Comparison of ENCODE assay signal across 8 cellular contexts in genomic region chr20:219290-220115, GRCh38. TPM values are rescaled to one million over a fixed set of nuclear protein-coding genes. Genes with fewer than 3 reads are reported as not detected.
DNase-seq lines count a peak whose midpoint lies in the region; ATAC-seq lines count a peak whose summit lies in the region.

No MANE protein-coding gene starts in this region.

- H3K9me3 Mint-ChIP-seq in activated T-helper 17 cell treated with anti-CD3 and anti-CD28 coated beads, Interleukin-2, amount 50 U/mL, for 72 hours, result no peaks in the 10 kb centered on the region

- no peak overlapping the region for H3K4me3 Mint-ChIP-seq in activated T-helper 17 cell treated with anti-CD3 and anti-CD28 coated beads, Interleukin-2, amount 50 U/mL, for 72 hours

- peaks cover 39% of the 10 kb centered on the region for H3K27me3 Mint-ChIP-seq in activated T-helper 17 cell treated with anti-CD3 and anti-CD28 coated beads, Interleukin-2, amount 50 U/mL, for 72 hours

- peak; percentile 44 for DNase-seq in DMS114 treated with DMSO at 0.1 percent for 48 hours (lab: John Stamatoyannopoulos, UW; ENCODE audit: unreplicated experiment)
- DNase-seq in KBM-7, result peak; percentile 58
- peak; percentile 15 for DNase-seq in UCSD-AML1 (lab: John Stamatoyannopoulos, UW; ENCODE audit: unreplicated experiment)
- no peak for DNase-seq in left lobe of liver (ENCODE audit: low spot score)
- no peak for DNase-seq in GM19240 (ENCODE audit: insufficient read length, low spot score)
- no peak for DNase-seq in stimulated activated CD4-positive, alpha-beta T cell treated with anti-CD3 and anti-CD28 coated beads, Interleukin-12 subunit alpha, Interleukin-12 subunit beta, amount 100 ng/mL, for 4 hours

- ATAC-seq in left lobe of liver (peak; percentile 71), HG03135 (IDR thresholded peaks at IDR 0.05; ENCODE audit: unreplicated experiment) (no peak)
- ATAC-seq in activated T-helper 17 cell treated with anti-CD3 and anti-CD28 coated beads, Interleukin-2, amount 50 U/mL, for 72 hours (replicated peaks), result no peak

- H3K27ac Mint-ChIP-seq in activated T-helper 17 cell treated with anti-CD3 and anti-CD28 coated beads, Interleukin-2, amount 50 U/mL, for 72 hours, result no peak overlapping the region

- in situ Hi-C loops in KBM-7 (cut with MboI; ENCODE audit: low pct_unique_long_range_greater_than_20kb, low sequenced_read_pairs), result no loop called here

- no peaks in the 10 kb centered on the region for H3K4me1 Mint-ChIP-seq in activated T-helper 17 cell treated with anti-CD3 and anti-CD28 coated beads, Interleukin-2, amount 50 U/mL, for 72 hours

- H3K36me3 Mint-ChIP-seq in activated T-helper 17 cell treated with anti-CD3 and anti-CD28 coated beads, Interleukin-2, amount 50 U/mL, for 72 hours (ENCODE audit: low read depth), result no peaks in the 10 kb centered on the region

RNA-seq across cellular contexts. Expression of gene DEFB129, which starts 7.6 kb away (rescaled TPM):
- not detected for total RNA-seq in left lobe of liver
- not detected for total RNA-seq in activated T-helper 17 cell treated with anti-CD3 and anti-CD28 coated beads, Interleukin-2, amount 50 U/mL, for 72 hours

RNA-seq across cellular contexts. Expression of gene DEFB128, which starts 30.0 kb away (rescaled TPM):
- not detected for total RNA-seq in left lobe of liver
- total RNA-seq in activated T-helper 17 cell treated with anti-CD3 and anti-CD28 coated beads, Interleukin-2, amount 50 U/mL, for 72 hours, result not detected

RNA-seq across cellular contexts. Expression of gene DEFB132, which starts 38.0 kb away (rescaled TPM):
- 0.15 TPM for total RNA-seq in left lobe of liver
- total RNA-seq in activated T-helper 17 cell treated with anti-CD3 and anti-CD28 coated beads, Interleukin-2, amount 50 U/mL, for 72 hours, result not detected

Comparison
In these comparisons a context has a peak if more than half of its experiments do, and no peak if none do; other contexts are left out.
1. DNase-seq: peak in DMS114 treated with DMSO at 0.1 percent for 48 hours (single experiment), KBM-7 (single experiment) and UCSD-AML1 (single experiment); none in left lobe of liver (single experiment), GM19240 (single experiment) and stimulated activated CD4-positive, alpha-beta T cell treated with anti-CD3 and anti-CD28 coated beads, Interleukin-12 subunit alpha, Interleukin-12 subunit beta, amount 100 ng/mL, for 4 hours (single experiment).